In the genomic region with DNA sequence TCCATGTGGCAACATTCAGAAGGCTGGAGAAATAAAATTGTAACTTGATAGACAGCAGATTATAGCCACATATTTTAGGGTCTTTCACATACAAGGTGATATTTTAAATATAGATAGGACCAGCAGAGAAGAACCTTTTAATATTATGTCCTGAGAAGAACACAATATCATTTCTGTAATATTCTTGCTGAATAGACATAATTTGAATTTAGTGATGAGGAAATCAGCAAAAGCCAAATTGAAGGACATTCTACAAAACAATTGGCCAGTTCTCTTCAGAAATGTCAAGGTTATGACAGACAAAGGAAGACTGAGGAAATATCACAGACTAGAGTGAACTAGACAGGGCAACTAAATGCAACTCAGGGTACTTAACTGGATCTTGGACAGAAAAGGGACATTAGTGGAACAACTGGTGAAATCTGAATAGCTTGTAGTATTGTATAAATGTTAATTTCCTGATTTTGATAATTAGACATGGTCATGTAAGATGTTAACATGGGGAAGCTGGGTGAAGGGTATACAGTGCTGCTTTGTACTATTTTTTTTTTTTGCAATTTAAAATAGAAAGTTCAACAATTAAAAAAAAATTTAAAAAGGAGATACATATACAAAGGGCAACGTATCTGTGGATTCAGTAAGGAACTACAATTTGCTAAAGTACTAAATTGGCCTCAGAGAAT, we compare ENCODE assay signal across 9 cellular contexts.
"Had no signal": no experiment of that assay in that cellular context is flagged by ENCODE, and none has a peak within 500 bp of the region (broad histone marks: within the 10 kb centered on the region; RNA-seq: fewer than 3 reads in every experiment).

No MANE protein-coding gene starts in this region.

- H3K4me2 ChIP-seq: GM23338 had no signal

- ATAC-seq: GM23338 had no signal

- DNase-seq: H9, HCEC 1CT, HFFc6, KG1 had no signal

- H3K4me1 Mint-ChIP-seq: GM23338, H9, IgD-negative memory B cell had no signal

- H3K4me3 Mint-ChIP-seq: GM23338, H9, HFFc6, IgD-negative memory B cell had no signal

- FAIRE-seq: H1, H54 had no signal

- H3K27me3 Mint-ChIP-seq: IgD-negative memory B cell had no signal

- H3K27ac ChIP-seq: HL-60 had no signal

- H3K27ac Mint-ChIP-seq: GM23338, H9, HFFc6 had no signal

- H2AFZ ChIP-seq: GM23338 had no signal

- H3K9me3 Mint-ChIP-seq: GM23338, H9, HFFc6, IgD-negative memory B cell had no signal

- H3K4me3 ChIP-seq: GM23338 had no signal
